33 cellular contexts compared by ENCODE assay signal in genomic region chr10:21584834-21585530, GRCh38. TPM values are rescaled to one million over a fixed set of nuclear protein-coding genes. Genes with fewer than 3 reads are reported as not detected.
A peak's percentile ranks its signal among the peaks of the same experiment; 100 is the strongest.
DNase-seq lines count a peak whose midpoint lies in the region; ATAC-seq and TF ChIP-seq lines count a peak whose summit lies in the region.
"Had no signal": no experiment of that assay in that cellular context is flagged by ENCODE, and none has a peak within 500 bp of the region (broad histone marks: within the 10 kb centered on the region; RNA-seq: fewer than 3 reads in every experiment).

No MANE protein-coding gene starts in this region.

- no peak for ATAC-seq in stimulated activated naive CD8-positive, alpha-beta T cell treated with anti-CD3 and anti-CD28 coated beads, Interleukin-15, amount 100 ng/mL, for 72 hours
- ATAC-seq in GM18907 (IDR thresholded peaks at IDR 0.05; ENCODE audit: unreplicated experiment): no peak
- ATAC-seq: A549; activated CD4-positive, CD25-positive, alpha-beta regulatory T cell treated with anti-CD3 and anti-CD28 coated beads, Interleukin-2, amount 50 U/mL, for 24 hours; esophagus mucosa; heart right ventricle; stimulated activated naive B cell treated with anti-CD40 and anti-IgM and Interleukin-4, amounts not matched to agents 10 μg/mL and 1 μg/mL and 100 μg/mL, for 72 hours; T-cell had no signal

- H3K27ac ChIP-seq in MM.1S (ENCODE audit: low read length) (peak overlapping the region; percentile 72; the same call in 1 of the 2 replicates), Karpas-422 (ENCODE audit: low read length) (no peak overlapping the region)
- H3K27ac ChIP-seq: A549, coronary artery, heart right ventricle, sigmoid colon, SJSA1, testis, vagina had no signal

- peaks cover 31% of the 10 kb centered on the region for H3F3A ChIP-seq in MM.1S (ENCODE audit: insufficient read depth, low read length)

- H2AFZ ChIP-seq in MM.1S (ENCODE audit: low read length) (no peak overlapping the region), Karpas-422 (ENCODE audit: low read length) (no peak overlapping the region)

- H3K27me3 ChIP-seq in MM.1S (replicated peaks; ENCODE audit: insufficient read depth, low read length): no peaks in the 10 kb centered on the region
- H3K27me3 ChIP-seq in Karpas-422 (ENCODE audit: low read length): no peaks in the 10 kb centered on the region
- H3K27me3 ChIP-seq: heart right ventricle, sigmoid colon, SJSA1, testis, vagina had no signal

- H3K4me2 ChIP-seq in MM.1S (ENCODE audit: low read depth, low read length): peak overlapping the region; percentile 33
- no peak overlapping the region for H3K4me2 ChIP-seq in Karpas-422 (ENCODE audit: low read depth, low read length, poor library complexity, severe bottlenecking)
- H3K4me2 ChIP-seq: A549 had no signal

- no peaks in the 10 kb centered on the region; the same call in 1 of the 2 replicates for H3K36me3 ChIP-seq in MM.1S (replicated peaks; ENCODE audit: insufficient read depth, low read length)
- peaks cover 13% of the 10 kb centered on the region; the same call in 1 of the 2 replicates for H3K36me3 ChIP-seq in Karpas-422 (ENCODE audit: insufficient read depth, low read length)

- no peaks in the 10 kb centered on the region for H3K9me2 ChIP-seq in MM.1S (replicated peaks; ENCODE audit: insufficient read depth, low read length)
- no peaks in the 10 kb centered on the region for H3K9me2 ChIP-seq in Karpas-422 (replicated peaks; ENCODE audit: insufficient read depth, low read length)

- no peaks in the 10 kb centered on the region for H3K27me3 Mint-ChIP-seq in activated T-cell treated with anti-CD3 and anti-CD28 coated beads, Interleukin-2, amount 50 U/mL, for 24 hours
- no peaks in the 10 kb centered on the region for H3K27me3 Mint-ChIP-seq in immature natural killer cell (ENCODE audit: low read depth in 3 of 3)
- no peaks in the 10 kb centered on the region for H3K27me3 Mint-ChIP-seq in stimulated activated naive CD8-positive, alpha-beta T cell treated with anti-CD3 and anti-CD28 coated beads, Interleukin-15, amount 100 ng/mL, for 72 hours
- no peaks in the 10 kb centered on the region for H3K27me3 Mint-ChIP-seq in type B pancreatic cell
- H3K27me3 Mint-ChIP-seq: stimulated activated naive B cell treated with anti-CD40 and anti-IgM and Interleukin-4, amounts not matched to agents 10 μg/mL and 1 μg/mL and 100 μg/mL, for 72 hours; T-cell had no signal

- H3K4me3 Mint-ChIP-seq in activated T-cell treated with anti-CD3 and anti-CD28 coated beads, Interleukin-2, amount 50 U/mL, for 24 hours: no peak overlapping the region
- H3K4me3 Mint-ChIP-seq in immature natural killer cell: peak overlapping the region in 2 of 5 donors; percentile 17 to 38
- peak overlapping the region; percentile 33 to 67 for H3K4me3 Mint-ChIP-seq in stimulated activated naive CD8-positive, alpha-beta T cell treated with anti-CD3 and anti-CD28 coated beads, Interleukin-15, amount 100 ng/mL, for 72 hours
- H3K4me3 Mint-ChIP-seq in type B pancreatic cell: no peak overlapping the region
- H3K4me3 Mint-ChIP-seq: stimulated activated naive B cell treated with anti-CD40 and anti-IgM and Interleukin-4, amounts not matched to agents 10 μg/mL and 1 μg/mL and 100 μg/mL, for 72 hours; T-cell had no signal

- peaks cover 15% of the 10 kb centered on the region for H3K4me1 ChIP-seq in MM.1S (ENCODE audit: low read length)
- H3K4me1 ChIP-seq in Karpas-422 (ENCODE audit: low read length): no peaks in the 10 kb centered on the region
- H3K4me1 ChIP-seq: sigmoid colon, SJSA1 had no signal

- no peak for TF ChIP-seq CTCF in MM.1S (IDR thresholded peaks at IDR 0.05; ENCODE audit: low read length)
- TF ChIP-seq CTCF in type B pancreatic cell (conservative IDR thresholded peaks at IDR 0.05): no peak

- peak overlapping the region; percentile 34 for H3K27ac Mint-ChIP-seq in activated T-cell treated with anti-CD3 and anti-CD28 coated beads, Interleukin-2, amount 50 U/mL, for 24 hours
- H3K27ac Mint-ChIP-seq in immature natural killer cell (peak overlapping the region in 5 of 6 donors; percentile 4 to 69 (median 53)), type B pancreatic cell (no peak overlapping the region)
- peak overlapping the region; percentile 84 to 86 for H3K27ac Mint-ChIP-seq in stimulated activated naive CD8-positive, alpha-beta T cell treated with anti-CD3 and anti-CD28 coated beads, Interleukin-15, amount 100 ng/mL, for 72 hours
- H3K27ac Mint-ChIP-seq: stimulated activated naive B cell treated with anti-CD40 and anti-IgM and Interleukin-4, amounts not matched to agents 10 μg/mL and 1 μg/mL and 100 μg/mL, for 72 hours had no signal

- no peaks in the 10 kb centered on the region for H3K9me3 ChIP-seq in MM.1S (replicated peaks; ENCODE audit: insufficient read depth, low read length)
- H3K9me3 ChIP-seq in Karpas-422 (ENCODE audit: low read length): no peaks in the 10 kb centered on the region
- H3K9me3 ChIP-seq: A549, HAP-1, heart right ventricle, sigmoid colon, SJSA1, testis, vagina had no signal

- H3K36me3 Mint-ChIP-seq in activated T-cell treated with anti-CD3 and anti-CD28 coated beads, Interleukin-2, amount 50 U/mL, for 24 hours (ENCODE audit: low read depth): peaks cover 77% of the 10 kb centered on the region
- H3K36me3 Mint-ChIP-seq in immature natural killer cell (peaks cover 23 to 34% (median 29%) of the 10 kb centered on the region in 3 donors), type B pancreatic cell (peaks cover 41% of the 10 kb centered on the region)

- no peak for DNase-seq in activated T-cell treated with anti-CD3 and anti-CD28 coated beads, Interleukin-2, amount 50 U/mL, for 24 hours
- DNase-seq in activated T-cell treated with anti-CD3 and anti-CD28 coated beads, Interleukin-2, amount 50 U/mL, for 1 hour: no peak
- DNase-seq in MM.1S (peak; percentile 74), immature natural killer cell (no peak), Karpas-422 (no peak), type B pancreatic cell (ENCODE audit: extremely low spot score, unreplicated experiment) (no peak)
- no peak for DNase-seq in stimulated activated naive CD8-positive, alpha-beta T cell treated with anti-CD3 and anti-CD28 coated beads, Interleukin-15, amount 100 ng/mL, for 72 hours
- DNase-seq: activated CD8-positive, alpha-beta memory T cell treated with anti-CD3 and anti-CD28 coated beads for 24 hours; activated naive CD4-positive, alpha-beta T cell treated with anti-CD3 and anti-CD28 coated beads, Interleukin-2, amount 50 U/mL, for 16 hours; AML-193; foreskin fibroblast; heart right ventricle; KBM-7; kidney glomerular epithelial cell; mammary epithelial cell; NCI-H1436 treated with DMSO at 0.1 percent for 48 hours; NCI-H2107; NCI-H446 treated with DMSO at 0.1 percent for 48 hours; posterior cingulate gyrus; RPMI8226; sigmoid colon; stimulated activated CD4-positive, alpha-beta T cell treated with anti-CD3 and anti-CD28 coated beads, Interleukin-4, amount 100 ng/mL, for 24 hours; stimulated activated naive B cell treated with anti-CD40 and anti-IgM and Interleukin-4, amounts not matched to agents 10 μg/mL and 1 μg/mL and 100 μg/mL, for 72 hours; T-cell; testis had no signal

- H3K9me3 Mint-ChIP-seq in activated T-cell treated with anti-CD3 and anti-CD28 coated beads, Interleukin-2, amount 50 U/mL, for 24 hours: peaks cover 10% of the 10 kb centered on the region
- H3K9me3 Mint-ChIP-seq in immature natural killer cell (no peaks in the 10 kb centered on the region), type B pancreatic cell (no peaks in the 10 kb centered on the region)
- peaks cover 11 to 14% of the 10 kb centered on the region in 2 donors for H3K9me3 Mint-ChIP-seq in stimulated activated naive CD8-positive, alpha-beta T cell treated with anti-CD3 and anti-CD28 coated beads, Interleukin-15, amount 100 ng/mL, for 72 hours

- peak overlapping the region; percentile 36 for H3K4me3 ChIP-seq in MM.1S (ENCODE audit: low read length)
- H3K4me3 ChIP-seq in Karpas-422 (ENCODE audit: low read length): no peak overlapping the region
- H3K4me3 ChIP-seq: A549, coronary artery, HAP-1, heart right ventricle, sigmoid colon, SJSA1, testis, vagina had no signal

- H3K9ac ChIP-seq in MM.1S (ENCODE audit: low read length) (peak overlapping the region; percentile 25; the same call in 1 of the 2 replicates), Karpas-422 (ENCODE audit: low read length) (no peak overlapping the region)

- H3K4me1 Mint-ChIP-seq in activated T-cell treated with anti-CD3 and anti-CD28 coated beads, Interleukin-2, amount 50 U/mL, for 24 hours (ENCODE audit: low read depth): peaks cover 65% of the 10 kb centered on the region
- H3K4me1 Mint-ChIP-seq in immature natural killer cell: peaks cover 18 to 42% of the 10 kb centered on the region in 2 donors
- peaks cover 66% of the 10 kb centered on the region for H3K4me1 Mint-ChIP-seq in stimulated activated naive CD8-positive, alpha-beta T cell treated with anti-CD3 and anti-CD28 coated beads, Interleukin-15, amount 100 ng/mL, for 72 hours
- H3K4me1 Mint-ChIP-seq in type B pancreatic cell (ENCODE audit: unreplicated experiment): peaks cover 6% of the 10 kb centered on the region

- H4K20me1 ChIP-seq in MM.1S (ENCODE audit: insufficient read depth, low read length) (no peaks in the 10 kb centered on the region), Karpas-422 (ENCODE audit: insufficient read depth, low read depth, low read length) (no peaks in the 10 kb centered on the region)

- H3K79me2 ChIP-seq in MM.1S (ENCODE audit: low read length): peaks cover 74% of the 10 kb centered on the region
- H3K79me2 ChIP-seq in Karpas-422 (ENCODE audit: low read length): peaks cover 89% of the 10 kb centered on the region

RNA-seq across cellular contexts. Expression of gene MLLT10, which starts 51.0 kb away (rescaled TPM):
- 1 to 10 TPM in 2 of 3 donors, under 1 TPM in 1; 0.81 to 5.1 (median 4.8) TPM for polyA plus RNA-seq in immature natural killer cell
- 83.6 and 88.5 TPM in 2 replicates for total RNA-seq in Karpas-422 (2014; rRNA removed; shearing (Covaris generic); ENCODE audit: low replicate concordance)
- 45.8 and 46.8 TPM in 2 replicates for total RNA-seq in type B pancreatic cell (ENCODE audit: low replicate concordance)

RNA-seq across cellular contexts. Expression of gene SKIDA1, which starts 59.5 kb away (rescaled TPM):
- not detected for polyA plus RNA-seq in immature natural killer cell
- total RNA-seq in Karpas-422 (2014; rRNA removed; shearing (Covaris generic); ENCODE audit: low replicate concordance): 0.22 and 1.5 TPM in 2 replicates
- 9.6 and 24.3 TPM in 2 replicates for total RNA-seq in type B pancreatic cell (ENCODE audit: low replicate concordance)

Comparison
In these comparisons a context has a peak if more than half of its experiments do, and no peak if none do; other contexts are left out.
1. H3K4me3 Mint-ChIP-seq: peak in stimulated activated naive CD8-positive, alpha-beta T cell treated with anti-CD3 and anti-CD28 coated beads, Interleukin-15, amount 100 ng/mL, for 72 hours (2 of 2); none in activated T-cell treated with anti-CD3 and anti-CD28 coated beads, Interleukin-2, amount 50 U/mL, for 24 hours (single experiment) and type B pancreatic cell (single experiment).